In genomic region chr12:62760779-62761178, GRCh38 we compare ENCODE assay signal across 8 cellular contexts.
A peak's percentile ranks its signal among the peaks of the same experiment; 100 is the strongest.
DNase-seq lines count a peak whose midpoint lies in the region; ATAC-seq and TF ChIP-seq lines count a peak whose summit lies in the region.

No MANE protein-coding gene starts in this region.

- peaks cover 39% of the 10 kb centered on the region for H3K4me1 Mint-ChIP-seq in activated naive CD8-positive, alpha-beta T cell treated with anti-CD3 and anti-CD28 coated beads, Interleukin-2, amount 50 U/mL, for 24 hours
- peaks cover 32% of the 10 kb centered on the region for H3K4me1 Mint-ChIP-seq in activated naive CD8-positive, alpha-beta T cell treated with anti-CD3 and anti-CD28 coated beads for 36 hours

- no peak for TF ChIP-seq EP300 in stomach (IDR thresholded peaks at IDR 0.05)

- no peaks in the 10 kb centered on the region for H3K36me3 Mint-ChIP-seq in activated naive CD8-positive, alpha-beta T cell treated with anti-CD3 and anti-CD28 coated beads, Interleukin-2, amount 50 U/mL, for 24 hours (ENCODE audit: low read depth)
- no peaks in the 10 kb centered on the region for H3K36me3 Mint-ChIP-seq in activated naive CD8-positive, alpha-beta T cell treated with anti-CD3 and anti-CD28 coated beads for 36 hours

- H3K27me3 Mint-ChIP-seq in activated naive CD8-positive, alpha-beta T cell treated with anti-CD3 and anti-CD28 coated beads, Interleukin-2, amount 50 U/mL, for 24 hours: peaks cover 8% of the 10 kb centered on the region
- H3K27me3 Mint-ChIP-seq in activated naive CD8-positive, alpha-beta T cell treated with anti-CD3 and anti-CD28 coated beads for 36 hours: peaks cover 13% of the 10 kb centered on the region

- peaks cover 6 to 42% (median 24%) of the 10 kb centered on the region in 4 donors for H3K4me1 ChIP-seq in stomach

- H3K36me3 ChIP-seq in brain microvascular endothelial cell (replicated peaks): no peaks in the 10 kb centered on the region
- no peaks in the 10 kb centered on the region for H3K36me3 ChIP-seq in stomach

- H3K9me3 Mint-ChIP-seq in activated naive CD8-positive, alpha-beta T cell treated with anti-CD3 and anti-CD28 coated beads, Interleukin-2, amount 50 U/mL, for 24 hours: no peaks in the 10 kb centered on the region
- no peaks in the 10 kb centered on the region for H3K9me3 Mint-ChIP-seq in activated naive CD8-positive, alpha-beta T cell treated with anti-CD3 and anti-CD28 coated beads for 36 hours

- no peak overlapping the region for H3K27ac ChIP-seq in brain microvascular endothelial cell
- H3K27ac ChIP-seq in stomach: peak overlapping the region in 4 of 5 donors; percentile 18 to 55 (median 48)

- intact Hi-C loops in stomach (cut with DNase I; ENCODE audit: low total_unique reads): no loop called here

- in situ Hi-C loops in brain microvascular endothelial cell (cut with HindIII; ENCODE audit: low pct_ligation_motif_present, low sequenced_read_pairs): no loop called here

- no peak for DNase-seq in activated naive CD8-positive, alpha-beta T cell treated with anti-CD3 and anti-CD28 coated beads, Interleukin-2, amount 50 U/mL, for 24 hours
- no peak for DNase-seq in activated naive CD8-positive, alpha-beta T cell treated with anti-CD3 and anti-CD28 coated beads for 36 hours
- DNase-seq in brain microvascular endothelial cell: peak; percentile 12
- no peak for DNase-seq in stomach
- no peak for DNase-seq in NCI-H69 (lab: John Stamatoyannopoulos, UW)
- DNase-seq in anterior cingulate cortex (lab: John Stamatoyannopoulos, UW): no peak
- no peak for DNase-seq in retina

- H3K27ac Mint-ChIP-seq in activated naive CD8-positive, alpha-beta T cell treated with anti-CD3 and anti-CD28 coated beads, Interleukin-2, amount 50 U/mL, for 24 hours: peak overlapping the region; percentile 15
- H3K27ac Mint-ChIP-seq in activated naive CD8-positive, alpha-beta T cell treated with anti-CD3 and anti-CD28 coated beads for 36 hours: no peak overlapping the region

- no peaks in the 10 kb centered on the region for H3K9me3 ChIP-seq in stomach

- 16 to 35% (median 23%) methylated on average over 2 of the region's 2 CpGs for WGBS in stomach, 5 donors

- TF ChIP-seq POLR2A in stomach (IDR thresholded peaks at IDR 0.05): no peak

- TF ChIP-seq CTCF in brain microvascular endothelial cell (IDR thresholded peaks at IDR 0.05; ENCODE audit: low read depth, low read length, missing control alignments) (no peak), stomach (IDR thresholded peaks at IDR 0.05) (no peak)

- no peak overlapping the region for H3K4me3 ChIP-seq in brain microvascular endothelial cell (ENCODE audit: low read depth, low read length)
- H3K4me3 ChIP-seq in stomach: no peak overlapping the region

- ATAC-seq in activated naive CD8-positive, alpha-beta T cell treated with anti-CD3 and anti-CD28 coated beads, Interleukin-2, amount 50 U/mL, for 24 hours: peak; percentile 58
- ATAC-seq in HG03108 (IDR thresholded peaks at IDR 0.05; ENCODE audit: unreplicated experiment): peak; percentile 94

- H3K27me3 ChIP-seq in brain microvascular endothelial cell (replicated peaks) (no peaks in the 10 kb centered on the region), stomach (no peaks in the 10 kb centered on the region)

- no peak overlapping the region for H3K4me3 Mint-ChIP-seq in activated naive CD8-positive, alpha-beta T cell treated with anti-CD3 and anti-CD28 coated beads, Interleukin-2, amount 50 U/mL, for 24 hours
- H3K4me3 Mint-ChIP-seq in activated naive CD8-positive, alpha-beta T cell treated with anti-CD3 and anti-CD28 coated beads for 36 hours: no peak overlapping the region
